8 cellular contexts compared by ENCODE assay signal in the genomic region with DNA sequence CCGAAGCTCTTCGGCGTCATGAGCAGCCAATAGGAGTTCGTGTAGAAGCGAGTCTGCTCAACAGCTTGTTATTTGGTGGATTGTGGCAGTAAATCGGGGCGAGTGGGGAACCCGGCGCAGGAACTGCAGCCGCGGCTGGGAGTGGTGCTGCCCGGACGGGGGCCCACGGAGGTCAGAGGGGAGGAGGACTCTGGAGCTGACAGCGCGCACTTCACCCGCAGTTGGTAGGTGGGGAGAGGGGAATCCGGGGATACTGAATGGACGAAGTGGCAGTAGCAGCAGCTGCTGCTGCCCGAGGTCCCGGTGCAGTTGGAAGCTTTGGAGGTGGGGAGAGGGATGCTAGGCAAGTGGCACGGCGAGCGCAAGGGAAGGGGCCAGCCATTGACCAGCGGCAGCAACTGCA. TPM values are rescaled to one million over a fixed set of nuclear protein-coding genes. Genes with fewer than 3 reads are reported as not detected.
A peak's percentile ranks its signal among the peaks of the same experiment; 100 is the strongest.
DNase-seq lines count a peak whose midpoint lies in the region; ATAC-seq and TF ChIP-seq lines count a peak whose summit lies in the region.

A gene with protein sequence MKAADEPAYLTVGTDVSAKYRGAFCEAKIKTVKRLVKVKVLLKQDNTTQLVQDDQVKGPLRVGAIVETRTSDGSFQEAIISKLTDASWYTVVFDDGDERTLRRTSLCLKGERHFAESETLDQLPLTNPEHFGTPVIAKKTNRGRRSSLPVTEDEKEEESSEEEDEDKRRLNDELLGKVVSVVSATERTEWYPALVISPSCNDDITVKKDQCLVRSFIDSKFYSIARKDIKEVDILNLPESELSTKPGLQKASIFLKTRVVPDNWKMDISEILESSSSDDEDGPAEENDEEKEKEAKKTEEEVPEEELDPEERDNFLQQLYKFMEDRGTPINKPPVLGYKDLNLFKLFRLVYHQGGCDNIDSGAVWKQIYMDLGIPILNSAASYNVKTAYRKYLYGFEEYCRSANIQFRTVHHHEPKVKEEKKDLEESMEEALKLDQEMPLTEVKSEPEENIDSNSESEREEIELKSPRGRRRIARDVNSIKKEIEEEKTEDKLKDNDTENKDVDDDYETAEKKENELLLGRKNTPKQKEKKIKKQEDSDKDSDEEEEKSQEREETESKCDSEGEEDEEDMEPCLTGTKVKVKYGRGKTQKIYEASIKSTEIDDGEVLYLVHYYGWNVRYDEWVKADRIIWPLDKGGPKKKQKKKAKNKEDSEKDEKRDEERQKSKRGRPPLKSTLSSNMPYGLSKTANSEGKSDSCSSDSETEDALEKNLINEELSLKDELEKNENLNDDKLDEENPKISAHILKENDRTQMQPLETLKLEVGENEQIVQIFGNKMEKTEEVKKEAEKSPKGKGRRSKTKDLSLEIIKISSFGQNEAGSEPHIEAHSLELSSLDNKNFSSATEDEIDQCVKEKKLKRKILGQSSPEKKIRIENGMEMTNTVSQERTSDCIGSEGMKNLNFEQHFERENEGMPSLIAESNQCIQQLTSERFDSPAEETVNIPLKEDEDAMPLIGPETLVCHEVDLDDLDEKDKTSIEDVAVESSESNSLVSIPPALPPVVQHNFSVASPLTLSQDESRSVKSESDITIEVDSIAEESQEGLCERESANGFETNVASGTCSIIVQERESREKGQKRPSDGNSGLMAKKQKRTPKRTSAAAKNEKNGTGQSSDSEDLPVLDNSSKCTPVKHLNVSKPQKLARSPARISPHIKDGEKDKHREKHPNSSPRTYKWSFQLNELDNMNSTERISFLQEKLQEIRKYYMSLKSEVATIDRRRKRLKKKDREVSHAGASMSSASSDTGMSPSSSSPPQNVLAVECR (plus strand): TSS at position 79 of the 403 bp plus-strand sequence. CDS start 1,300 bp downstream, outside the sequence.

- DNase-seq in GM12864 (ENCODE audit: low read depth) (no peak), T-helper 2 cell (peak in 3 of 5 experiments; percentile 57 to 82 (median 66)), memory B cell (ENCODE audit: low spot score in 2 of 2) (peak in 1 of 2 donors; percentile 71), A172 (ENCODE audit: low spot score) (no peak), NCI-H82 treated with DMSO at 0.1 percent for 48 hours (lab: John Stamatoyannopoulos, UW; ENCODE audit: unreplicated experiment) (no peak), SK-N-DZ (ENCODE audit: low spot score) (no peak)
- peak in 1 of 2 donors; percentile 63 for DNase-seq in central memory CD8-positive, alpha-beta T cell (ENCODE audit: low spot score in 2 of 2)
- DNase-seq in stimulated activated CD8-positive, alpha-beta memory T cell treated with anti-CD3 and anti-CD28 coated beads, Interleukin-15, amount 100 ng/mL, for 1 hour (ENCODE audit: low read depth), result peak; percentile 64

- ATAC-seq in central memory CD8-positive, alpha-beta T cell (replicated peaks; ENCODE audit: extremely low read depth, poor library complexity, severe bottlenecking), result no peak
- ATAC-seq in memory B cell (ENCODE audit: low read depth), result no peak

- no peak within 1 kb of the TSS for H3K4me3 Mint-ChIP-seq in central memory CD8-positive, alpha-beta T cell
- H3K4me3 Mint-ChIP-seq in memory B cell, result peak within 1 kb of the TSS; percentile 93

- peak within 1 kb of the TSS; percentile 92 for H3K4me3 ChIP-seq in GM12864 (ENCODE audit: low read depth, low read length)

- H3K4me1 Mint-ChIP-seq in central memory CD8-positive, alpha-beta T cell, result peaks cover 33% of the 10 kb centered on the region
- peaks cover 18% of the 10 kb centered on the region for H3K4me1 Mint-ChIP-seq in memory B cell

- no peaks in the 10 kb centered on the region for H3K9me3 Mint-ChIP-seq in central memory CD8-positive, alpha-beta T cell
- no peaks in the 10 kb centered on the region for H3K9me3 Mint-ChIP-seq in memory B cell

- peak within 1 kb of the TSS; percentile 92 for H3K27ac Mint-ChIP-seq in central memory CD8-positive, alpha-beta T cell (ENCODE audit: low read depth)
- H3K27ac Mint-ChIP-seq in memory B cell, result peak within 1 kb of the TSS; percentile 82

- no peak for TF ChIP-seq CTCF in GM12864 (IDR thresholded peaks at IDR 0.05; ENCODE audit: low read depth, low read length, missing control alignments)

- H3K27me3 Mint-ChIP-seq in central memory CD8-positive, alpha-beta T cell, result no peaks in the 10 kb centered on the region
- no peaks in the 10 kb centered on the region for H3K27me3 Mint-ChIP-seq in memory B cell

- H3K36me3 Mint-ChIP-seq in central memory CD8-positive, alpha-beta T cell (ENCODE audit: insufficient read depth), result peaks cover 47% of the 10 kb centered on the region
- H3K36me3 Mint-ChIP-seq in memory B cell, result peaks cover 17% of the 10 kb centered on the region

RNA-seq across cellular contexts. Expression of the gene that starts here (rescaled TPM):
- 4.2 and 4.6 TPM in 2 replicates for total RNA-seq in A172 (2014; rRNA removed; shearing (Covaris generic))
- 3.5 and 4.4 TPM in 2 replicates for polyA plus RNA-seq in SK-N-DZ (2014; cell fraction: cytosol; rRNA removed)
- 11.0 and 14.2 TPM in 2 replicates for polyA plus RNA-seq in SK-N-DZ (2014; cell fraction: nucleus; rRNA removed)

Comparison
In these comparisons a context has a peak if more than half of its experiments do, and no peak if none do; other contexts are left out.
1. DNase-seq: peak in T-helper 2 cell (3 of 5) and stimulated activated CD8-positive, alpha-beta memory T cell treated with anti-CD3 and anti-CD28 coated beads, Interleukin-15, amount 100 ng/mL, for 1 hour (single experiment); none in GM12864 (single experiment), A172 (single experiment), NCI-H82 treated with DMSO at 0.1 percent for 48 hours (single experiment) and SK-N-DZ (single experiment).